In genomic region chr16:89574681-89575246, GRCh38 we compare ENCODE assay signal across 8 cellular contexts. TPM values are rescaled to one million over a fixed set of nuclear protein-coding genes. Genes with fewer than 3 reads are reported as not detected.
DNase-seq lines count a peak whose midpoint lies in the region; ATAC-seq and TF ChIP-seq lines count a peak whose summit lies in the region.

No MANE protein-coding gene starts in this region.

- H3K27me3 ChIP-seq in DND-41 (ENCODE audit: insufficient read depth, low read length, poor library complexity) (no peaks in the 10 kb centered on the region), SJSA1 (replicated peaks) (peaks cover 15% of the 10 kb centered on the region)

- peak overlapping the region; percentile 78 for H3K4me2 ChIP-seq in DND-41 (ENCODE audit: insufficient read depth, low read length)

- 0 out of 2 replicates have a peak, but pooled peaks cover 5% of the 10 kb centered on the region for H4K20me1 ChIP-seq in DND-41 (ENCODE audit: insufficient read depth, low read length)

- H3K36me3 ChIP-seq in DND-41 (ENCODE audit: insufficient read depth, low read length) (peaks cover 12% of the 10 kb centered on the region), SJSA1 (no peaks in the 10 kb centered on the region)

- ATAC-seq in DND-41 (ENCODE audit: insufficient read depth, low read depth) (no peak), HG02840 (IDR thresholded peaks at IDR 0.05; ENCODE audit: low FRiP score, unreplicated experiment) (peak; percentile 43)

- H3K9me3 ChIP-seq in DND-41 (ENCODE audit: insufficient read depth, low read length, severe bottlenecking) (peaks cover 6% of the 10 kb centered on the region), SJSA1 (replicated peaks) (peaks cover 8% of the 10 kb centered on the region)

- TF ChIP-seq CTCF in DND-41 (IDR thresholded peaks at IDR 0.05; ENCODE audit: borderline replicate concordance, extremely low read depth, low read length, poor library complexity, severe bottlenecking), result no peak
- TF ChIP-seq CTCF in astrocyte of the spinal cord (IDR thresholded peaks at IDR 0.05; ENCODE audit: low read depth, low read length), result peak; percentile 75

- in situ Hi-C loops in astrocyte of the spinal cord (cut with HindIII; ENCODE audit: low sequenced_read_pairs), result no loop called here

- H3K9ac ChIP-seq in DND-41 (ENCODE audit: low read depth, low read length), result peak overlapping the region; percentile 62; the same call in 1 of the 2 replicates

- H2AFZ ChIP-seq in DND-41 (ENCODE audit: low read depth, low read length), result no peak overlapping the region

- peaks cover 12% of the 10 kb centered on the region for H3K79me2 ChIP-seq in DND-41 (ENCODE audit: insufficient read depth, low read length)

- H3K27ac ChIP-seq in DND-41 (ENCODE audit: low read length) (no peak overlapping the region), SJSA1 (no peak overlapping the region)

- DNase-seq in DND-41, result no peak
- peak; percentile 78 to 80 for DNase-seq in SJSA1 (ENCODE audit: low read depth in 1 of 2, low spot score in 2 of 2)
- peak; percentile 72 for DNase-seq in astrocyte of the spinal cord (ENCODE audit: low read depth, low spot score)
- DNase-seq in iPS-NIHi11 (ENCODE audit: low spot score), result peak; percentile 99
- DNase-seq in stimulated activated CD4-positive, alpha-beta T cell treated with anti-CD3 and anti-CD28 coated beads, TNF-alpha, amount 100 ng/mL, for 48 hours (ENCODE audit: low read depth in 3 of 3), result peak in 2 of 3 donors; percentile 37 to 38
- no peak for DNase-seq in NCI-H446 (lab: John Stamatoyannopoulos, UW)
- DNase-seq in effector CD8-positive, alpha-beta T cell (lab: John Stamatoyannopoulos, UW), result no peak

- peak overlapping the region in 1 of 2 experiments; percentile 61; a peak in 1 of 4 replicates for H3K4me3 ChIP-seq in DND-41 (ENCODE audit: low read depth in 1 of 2, low read length in 2 of 2)
- H3K4me3 ChIP-seq in SJSA1, result peak overlapping the region; percentile 26
- H3K4me3 ChIP-seq in astrocyte of the spinal cord (ENCODE audit: low read depth, low read length), result peak overlapping the region; percentile 46

- H3K4me1 ChIP-seq in DND-41 (ENCODE audit: insufficient read depth, low read length) (peaks cover 15% of the 10 kb centered on the region), SJSA1 (replicated peaks) (peaks cover 13% of the 10 kb centered on the region)

RNA-seq across cellular contexts. Expression of gene CPNE7, which starts 0.8 kb away (rescaled TPM):
- 0.84 TPM in 1 of 2 replicates, not detected in the other for total RNA-seq in SJSA1 (2014; rRNA removed; shearing (Covaris generic))

RNA-seq across cellular contexts. Expression of gene RPL13, which starts 14.3 kb away (rescaled TPM):
- 2,780 and 5,802 TPM in 2 replicates for total RNA-seq in SJSA1 (2014; rRNA removed; shearing (Covaris generic))

RNA-seq across cellular contexts. Expression of gene DPEP1, which starts 38.7 kb away (rescaled TPM):
- 6.2 and 10.7 TPM in 2 replicates for total RNA-seq in SJSA1 (2014; rRNA removed; shearing (Covaris generic))

Comparison
In these comparisons a context has a peak if more than half of its experiments do, and no peak if none do; other contexts are left out.
1. DNase-seq: peak in SJSA1 (2 of 2), astrocyte of the spinal cord (single experiment), iPS-NIHi11 (single experiment) and stimulated activated CD4-positive, alpha-beta T cell treated with anti-CD3 and anti-CD28 coated beads, TNF-alpha, amount 100 ng/mL, for 48 hours (2 of 3); none in DND-41 (single experiment), NCI-H446 (0 of 2) and effector CD8-positive, alpha-beta T cell (single experiment).